Comparison of ENCODE assay signal across 1 cellular context in the genomic region with DNA sequence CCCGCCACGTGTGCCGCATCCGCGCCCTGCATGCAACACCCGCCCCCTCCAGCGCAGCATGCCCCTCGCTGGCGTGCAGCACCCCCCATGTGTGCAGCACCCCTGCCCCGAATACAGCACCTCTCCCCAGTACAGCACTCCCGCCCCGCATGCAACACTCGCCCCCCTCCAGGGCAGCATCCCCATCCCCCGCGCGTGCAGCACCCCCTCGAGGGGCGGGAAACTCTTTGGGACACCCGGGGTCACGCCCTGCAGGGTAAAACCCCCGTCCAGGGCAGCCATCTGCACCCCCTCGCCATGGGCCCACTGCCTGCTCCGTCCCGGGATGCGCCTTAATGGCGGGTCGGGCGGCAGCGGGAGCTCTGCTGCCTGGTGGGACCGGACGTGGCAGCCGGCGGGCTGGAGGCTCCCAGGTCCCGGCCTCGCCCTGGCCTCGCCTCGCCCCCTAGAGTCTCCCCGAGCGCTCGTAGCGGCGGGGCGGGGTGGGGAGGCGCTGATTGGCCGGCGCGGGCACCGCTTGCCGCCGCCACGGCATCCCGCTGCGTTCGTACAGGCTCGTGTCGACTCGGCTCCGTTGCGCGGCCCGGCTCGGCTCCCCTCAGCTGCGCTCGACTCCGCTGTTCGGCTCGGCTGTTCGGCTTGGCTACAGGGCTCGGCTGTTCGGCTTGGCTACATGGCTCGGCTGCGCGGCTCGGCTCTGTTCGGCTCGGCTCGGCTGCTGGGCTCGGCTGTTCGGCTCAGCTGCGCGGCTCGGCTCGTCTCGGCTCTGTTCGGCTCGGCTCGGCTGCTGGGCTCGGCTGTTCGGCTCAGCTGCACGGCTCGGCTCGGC.
A peak's percentile ranks its signal among the peaks of the same experiment; 100 is the strongest.
TF ChIP-seq lines count a peak whose summit lies in the region.

No MANE protein-coding gene starts in this region.

TF ChIP-seq in HepG2, 621 proteins besides CTCF, POLR2A, EP300 and RAD21 (continued from another document and continues in another):
- TF ChIP-seq KLF16 (CRISPR knock-in tag; IDR thresholded peaks at IDR 0.05) = peak in 1 of 2 experiments; percentile 34; a peak in 1 of 4 replicates
- TF ChIP-seq NR3C1 (CRISPR knock-in tag; IDR thresholded peaks at IDR 0.05) = no peak
- no peak for TF ChIP-seq ZNF333 (CRISPR knock-in tag; IDR thresholded peaks at IDR 0.05; ENCODE audit: borderline replicate concordance)
- TF ChIP-seq, protein P1, sequence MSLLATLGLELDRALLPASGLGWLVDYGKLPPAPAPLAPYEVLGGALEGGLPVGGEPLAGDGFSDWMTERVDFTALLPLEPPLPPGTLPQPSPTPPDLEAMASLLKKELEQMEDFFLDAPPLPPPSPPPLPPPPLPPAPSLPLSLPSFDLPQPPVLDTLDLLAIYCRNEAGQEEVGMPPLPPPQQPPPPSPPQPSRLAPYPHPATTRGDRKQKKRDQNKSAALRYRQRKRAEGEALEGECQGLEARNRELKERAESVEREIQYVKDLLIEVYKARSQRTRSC (CRISPR knock-in tag; IDR thresholded peaks at IDR 0.05; ENCODE audit: low read depth) = no peak
- no peak for TF ChIP-seq ZNF543 (CRISPR knock-in tag; IDR thresholded peaks at IDR 0.05)
- TF ChIP-seq ZNF101 (CRISPR knock-in tag; IDR thresholded peaks at IDR 0.05; ENCODE audit: borderline replicate concordance, low read depth) = no peak
- TF ChIP-seq, protein P2, sequence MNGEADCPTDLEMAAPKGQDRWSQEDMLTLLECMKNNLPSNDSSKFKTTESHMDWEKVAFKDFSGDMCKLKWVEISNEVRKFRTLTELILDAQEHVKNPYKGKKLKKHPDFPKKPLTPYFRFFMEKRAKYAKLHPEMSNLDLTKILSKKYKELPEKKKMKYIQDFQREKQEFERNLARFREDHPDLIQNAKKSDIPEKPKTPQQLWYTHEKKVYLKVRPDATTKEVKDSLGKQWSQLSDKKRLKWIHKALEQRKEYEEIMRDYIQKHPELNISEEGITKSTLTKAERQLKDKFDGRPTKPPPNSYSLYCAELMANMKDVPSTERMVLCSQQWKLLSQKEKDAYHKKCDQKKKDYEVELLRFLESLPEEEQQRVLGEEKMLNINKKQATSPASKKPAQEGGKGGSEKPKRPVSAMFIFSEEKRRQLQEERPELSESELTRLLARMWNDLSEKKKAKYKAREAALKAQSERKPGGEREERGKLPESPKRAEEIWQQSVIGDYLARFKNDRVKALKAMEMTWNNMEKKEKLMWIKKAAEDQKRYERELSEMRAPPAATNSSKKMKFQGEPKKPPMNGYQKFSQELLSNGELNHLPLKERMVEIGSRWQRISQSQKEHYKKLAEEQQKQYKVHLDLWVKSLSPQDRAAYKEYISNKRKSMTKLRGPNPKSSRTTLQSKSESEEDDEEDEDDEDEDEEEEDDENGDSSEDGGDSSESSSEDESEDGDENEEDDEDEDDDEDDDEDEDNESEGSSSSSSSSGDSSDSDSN (CRISPR knock-in tag; IDR thresholded peaks at IDR 0.05) = peak; percentile 72; the same call in 1 of the 2 replicates
- TF ChIP-seq CHCHD3 (CRISPR knock-in tag; IDR thresholded peaks at IDR 0.05) = no peak
- peak; percentile 15; the same call in 1 of the 2 replicates for TF ChIP-seq PHF8 (CRISPR knock-in tag; IDR thresholded peaks at IDR 0.05)
- peak; percentile 44; the same call in 1 of the 2 replicates for TF ChIP-seq MEIS2 (CRISPR knock-in tag; IDR thresholded peaks at IDR 0.05)
- TF ChIP-seq, protein P3, sequence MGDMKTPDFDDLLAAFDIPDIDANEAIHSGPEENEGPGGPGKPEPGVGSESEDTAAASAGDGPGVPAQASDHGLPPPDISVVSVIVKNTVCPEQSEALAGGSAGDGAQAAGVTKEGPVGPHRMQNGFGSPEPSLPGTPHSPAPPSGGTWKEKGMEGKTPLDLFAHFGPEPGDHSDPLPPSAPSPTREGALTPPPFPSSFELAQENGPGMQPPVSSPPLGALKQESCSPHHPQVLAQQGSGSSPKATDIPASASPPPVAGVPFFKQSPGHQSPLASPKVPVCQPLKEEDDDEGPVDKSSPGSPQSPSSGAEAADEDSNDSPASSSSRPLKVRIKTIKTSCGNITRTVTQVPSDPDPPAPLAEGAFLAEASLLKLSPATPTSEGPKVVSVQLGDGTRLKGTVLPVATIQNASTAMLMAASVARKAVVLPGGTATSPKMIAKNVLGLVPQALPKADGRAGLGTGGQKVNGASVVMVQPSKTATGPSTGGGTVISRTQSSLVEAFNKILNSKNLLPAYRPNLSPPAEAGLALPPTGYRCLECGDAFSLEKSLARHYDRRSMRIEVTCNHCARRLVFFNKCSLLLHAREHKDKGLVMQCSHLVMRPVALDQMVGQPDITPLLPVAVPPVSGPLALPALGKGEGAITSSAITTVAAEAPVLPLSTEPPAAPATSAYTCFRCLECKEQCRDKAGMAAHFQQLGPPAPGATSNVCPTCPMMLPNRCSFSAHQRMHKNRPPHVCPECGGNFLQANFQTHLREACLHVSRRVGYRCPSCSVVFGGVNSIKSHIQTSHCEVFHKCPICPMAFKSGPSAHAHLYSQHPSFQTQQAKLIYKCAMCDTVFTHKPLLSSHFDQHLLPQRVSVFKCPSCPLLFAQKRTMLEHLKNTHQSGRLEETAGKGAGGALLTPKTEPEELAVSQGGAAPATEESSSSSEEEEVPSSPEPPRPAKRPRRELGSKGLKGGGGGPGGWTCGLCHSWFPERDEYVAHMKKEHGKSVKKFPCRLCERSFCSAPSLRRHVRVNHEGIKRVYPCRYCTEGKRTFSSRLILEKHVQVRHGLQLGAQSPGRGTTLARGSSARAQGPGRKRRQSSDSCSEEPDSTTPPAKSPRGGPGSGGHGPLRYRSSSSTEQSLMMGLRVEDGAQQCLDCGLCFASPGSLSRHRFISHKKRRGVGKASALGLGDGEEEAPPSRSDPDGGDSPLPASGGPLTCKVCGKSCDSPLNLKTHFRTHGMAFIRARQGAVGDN (CRISPR knock-in tag; IDR thresholded peaks at IDR 0.05) = peak; percentile 88
- TF ChIP-seq SIX1 (CRISPR knock-in tag; IDR thresholded peaks at IDR 0.05; ENCODE audit: borderline replicate concordance) = no peak
- peak; percentile 46; the same call in 1 of the 2 replicates for TF ChIP-seq ZNF792 (CRISPR knock-in tag; IDR thresholded peaks at IDR 0.05)
- TF ChIP-seq TCF7 (IDR thresholded peaks at IDR 0.05; ENCODE audit: low read depth) = no peak
- TF ChIP-seq, protein P4, sequence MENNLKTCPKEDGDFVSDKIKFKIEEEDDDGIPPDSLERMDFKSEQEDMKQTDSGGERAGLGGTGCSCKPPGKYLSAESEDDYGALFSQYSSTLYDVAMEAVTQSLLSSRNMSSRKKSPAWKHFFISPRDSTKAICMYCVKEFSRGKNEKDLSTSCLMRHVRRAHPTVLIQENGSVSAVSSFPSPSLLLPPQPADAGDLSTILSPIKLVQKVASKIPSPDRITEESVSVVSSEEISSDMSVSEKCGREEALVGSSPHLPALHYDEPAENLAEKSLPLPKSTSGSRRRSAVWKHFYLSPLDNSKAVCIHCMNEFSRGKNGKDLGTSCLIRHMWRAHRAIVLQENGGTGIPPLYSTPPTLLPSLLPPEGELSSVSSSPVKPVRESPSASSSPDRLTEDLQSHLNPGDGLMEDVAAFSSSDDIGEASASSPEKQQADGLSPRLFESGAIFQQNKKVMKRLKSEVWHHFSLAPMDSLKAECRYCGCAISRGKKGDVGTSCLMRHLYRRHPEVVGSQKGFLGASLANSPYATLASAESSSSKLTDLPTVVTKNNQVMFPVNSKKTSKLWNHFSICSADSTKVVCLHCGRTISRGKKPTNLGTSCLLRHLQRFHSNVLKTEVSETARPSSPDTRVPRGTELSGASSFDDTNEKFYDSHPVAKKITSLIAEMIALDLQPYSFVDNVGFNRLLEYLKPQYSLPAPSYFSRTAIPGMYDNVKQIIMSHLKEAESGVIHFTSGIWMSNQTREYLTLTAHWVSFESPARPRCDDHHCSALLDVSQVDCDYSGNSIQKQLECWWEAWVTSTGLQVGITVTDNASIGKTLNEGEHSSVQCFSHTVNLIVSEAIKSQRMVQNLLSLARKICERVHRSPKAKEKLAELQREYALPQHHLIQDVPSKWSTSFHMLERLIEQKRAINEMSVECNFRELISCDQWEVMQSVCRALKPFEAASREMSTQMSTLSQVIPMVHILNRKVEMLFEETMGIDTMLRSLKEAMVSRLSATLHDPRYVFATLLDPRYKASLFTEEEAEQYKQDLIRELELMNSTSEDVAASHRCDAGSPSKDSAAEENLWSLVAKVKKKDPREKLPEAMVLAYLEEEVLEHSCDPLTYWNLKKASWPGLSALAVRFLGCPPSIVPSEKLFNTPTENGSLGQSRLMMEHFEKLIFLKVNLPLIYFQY (CRISPR knock-in tag; IDR thresholded peaks at IDR 0.05; ENCODE audit: borderline replicate concordance) = peak; percentile 55; the same call in 1 of the 2 replicates
- 0 out of 2 replicates have a peak, but pooled peaks have one; percentile 43 for TF ChIP-seq CBFB (CRISPR knock-in tag; IDR thresholded peaks at IDR 0.05)
- TF ChIP-seq PITX1 (CRISPR knock-in tag; IDR thresholded peaks at IDR 0.05) = no peak
- no peak for TF ChIP-seq ZNF446 (CRISPR knock-in tag; IDR thresholded peaks at IDR 0.05)
- no peak for TF ChIP-seq NCOA5 (CRISPR knock-in tag; IDR thresholded peaks at IDR 0.05)
- no peak for TF ChIP-seq NFE2L2 (IDR thresholded peaks at IDR 0.05; ENCODE audit: low read length)
- TF ChIP-seq HES4 (CRISPR knock-in tag; IDR thresholded peaks at IDR 0.05; ENCODE audit: borderline replicate concordance) = no peak; the same call in 1 of the 2 replicates
- TF ChIP-seq, protein P5, sequence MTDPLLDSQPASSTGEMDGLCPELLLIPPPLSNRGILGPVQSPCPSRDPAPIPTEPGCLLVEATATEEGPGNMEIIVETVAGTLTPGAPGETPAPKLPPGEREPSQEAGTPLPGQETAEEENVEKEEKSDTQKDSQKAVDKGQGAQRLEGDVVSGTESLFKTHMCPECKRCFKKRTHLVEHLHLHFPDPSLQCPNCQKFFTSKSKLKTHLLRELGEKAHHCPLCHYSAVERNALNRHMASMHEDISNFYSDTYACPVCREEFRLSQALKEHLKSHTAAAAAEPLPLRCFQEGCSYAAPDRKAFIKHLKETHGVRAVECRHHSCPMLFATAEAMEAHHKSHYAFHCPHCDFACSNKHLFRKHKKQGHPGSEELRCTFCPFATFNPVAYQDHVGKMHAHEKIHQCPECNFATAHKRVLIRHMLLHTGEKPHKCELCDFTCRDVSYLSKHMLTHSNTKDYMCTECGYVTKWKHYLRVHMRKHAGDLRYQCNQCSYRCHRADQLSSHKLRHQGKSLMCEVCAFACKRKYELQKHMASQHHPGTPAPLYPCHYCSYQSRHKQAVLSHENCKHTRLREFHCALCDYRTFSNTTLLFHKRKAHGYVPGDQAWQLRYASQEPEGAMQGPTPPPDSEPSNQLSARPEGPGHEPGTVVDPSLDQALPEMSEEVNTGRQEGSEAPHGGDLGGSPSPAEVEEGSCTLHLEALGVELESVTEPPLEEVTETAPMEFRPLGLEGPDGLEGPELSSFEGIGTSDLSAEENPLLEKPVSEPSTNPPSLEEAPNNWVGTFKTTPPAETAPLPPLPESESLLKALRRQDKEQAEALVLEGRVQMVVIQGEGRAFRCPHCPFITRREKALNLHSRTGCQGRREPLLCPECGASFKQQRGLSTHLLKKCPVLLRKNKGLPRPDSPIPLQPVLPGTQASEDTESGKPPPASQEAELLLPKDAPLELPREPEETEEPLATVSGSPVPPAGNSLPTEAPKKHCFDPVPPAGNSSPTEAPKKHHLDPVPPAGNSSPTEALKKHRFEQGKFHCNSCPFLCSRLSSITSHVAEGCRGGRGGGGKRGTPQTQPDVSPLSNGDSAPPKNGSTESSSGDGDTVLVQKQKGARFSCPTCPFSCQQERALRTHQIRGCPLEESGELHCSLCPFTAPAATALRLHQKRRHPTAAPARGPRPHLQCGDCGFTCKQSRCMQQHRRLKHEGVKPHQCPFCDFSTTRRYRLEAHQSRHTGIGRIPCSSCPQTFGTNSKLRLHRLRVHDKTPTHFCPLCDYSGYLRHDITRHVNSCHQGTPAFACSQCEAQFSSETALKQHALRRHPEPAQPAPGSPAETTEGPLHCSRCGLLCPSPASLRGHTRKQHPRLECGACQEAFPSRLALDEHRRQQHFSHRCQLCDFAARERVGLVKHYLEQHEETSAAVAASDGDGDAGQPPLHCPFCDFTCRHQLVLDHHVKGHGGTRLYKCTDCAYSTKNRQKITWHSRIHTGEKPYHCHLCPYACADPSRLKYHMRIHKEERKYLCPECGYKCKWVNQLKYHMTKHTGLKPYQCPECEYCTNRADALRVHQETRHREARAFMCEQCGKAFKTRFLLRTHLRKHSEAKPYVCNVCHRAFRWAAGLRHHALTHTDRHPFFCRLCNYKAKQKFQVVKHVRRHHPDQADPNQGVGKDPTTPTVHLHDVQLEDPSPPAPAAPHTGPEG (CRISPR knock-in tag; IDR thresholded peaks at IDR 0.05) = 0 out of 2 replicates have a peak, but pooled peaks have one; percentile 41
- no peak for TF ChIP-seq HNRNPK (IDR thresholded peaks at IDR 0.05; ENCODE audit: low read depth, low read length, poor library complexity, severe bottlenecking)
- TF ChIP-seq, protein P6, sequence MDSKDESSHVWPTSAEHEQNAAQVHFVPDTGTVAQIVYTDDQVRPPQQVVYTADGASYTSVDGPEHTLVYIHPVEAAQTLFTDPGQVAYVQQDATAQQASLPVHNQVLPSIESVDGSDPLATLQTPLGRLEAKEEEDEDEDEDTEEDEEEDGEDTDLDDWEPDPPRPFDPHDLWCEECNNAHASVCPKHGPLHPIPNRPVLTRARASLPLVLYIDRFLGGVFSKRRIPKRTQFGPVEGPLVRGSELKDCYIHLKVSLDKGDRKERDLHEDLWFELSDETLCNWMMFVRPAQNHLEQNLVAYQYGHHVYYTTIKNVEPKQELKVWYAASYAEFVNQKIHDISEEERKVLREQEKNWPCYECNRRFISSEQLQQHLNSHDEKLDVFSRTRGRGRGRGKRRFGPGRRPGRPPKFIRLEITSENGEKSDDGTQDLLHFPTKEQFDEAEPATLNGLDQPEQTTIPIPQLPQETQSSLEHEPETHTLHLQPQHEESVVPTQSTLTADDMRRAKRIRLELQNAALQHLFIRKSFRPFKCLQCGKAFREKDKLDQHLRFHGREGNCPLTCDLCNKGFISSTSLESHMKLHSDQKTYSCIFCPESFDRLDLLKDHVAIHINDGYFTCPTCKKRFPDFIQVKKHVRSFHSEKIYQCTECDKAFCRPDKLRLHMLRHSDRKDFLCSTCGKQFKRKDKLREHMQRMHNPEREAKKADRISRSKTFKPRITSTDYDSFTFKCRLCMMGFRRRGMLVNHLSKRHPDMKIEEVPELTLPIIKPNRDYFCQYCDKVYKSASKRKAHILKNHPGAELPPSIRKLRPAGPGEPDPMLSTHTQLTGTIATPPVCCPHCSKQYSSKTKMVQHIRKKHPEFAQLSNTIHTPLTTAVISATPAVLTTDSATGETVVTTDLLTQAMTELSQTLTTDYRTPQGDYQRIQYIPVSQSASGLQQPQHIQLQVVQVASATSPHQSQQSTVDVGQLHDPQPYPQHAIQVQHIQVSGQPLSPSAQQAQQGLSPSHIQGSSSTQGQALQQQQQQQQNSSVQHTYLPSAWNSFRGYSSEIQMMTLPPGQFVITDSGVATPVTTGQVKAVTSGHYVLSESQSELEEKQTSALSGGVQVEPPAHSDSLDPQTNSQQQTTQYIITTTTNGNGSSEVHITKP (CRISPR knock-in tag; IDR thresholded peaks at IDR 0.05; ENCODE audit: low read depth) = no peak
- TF ChIP-seq, protein P7, sequence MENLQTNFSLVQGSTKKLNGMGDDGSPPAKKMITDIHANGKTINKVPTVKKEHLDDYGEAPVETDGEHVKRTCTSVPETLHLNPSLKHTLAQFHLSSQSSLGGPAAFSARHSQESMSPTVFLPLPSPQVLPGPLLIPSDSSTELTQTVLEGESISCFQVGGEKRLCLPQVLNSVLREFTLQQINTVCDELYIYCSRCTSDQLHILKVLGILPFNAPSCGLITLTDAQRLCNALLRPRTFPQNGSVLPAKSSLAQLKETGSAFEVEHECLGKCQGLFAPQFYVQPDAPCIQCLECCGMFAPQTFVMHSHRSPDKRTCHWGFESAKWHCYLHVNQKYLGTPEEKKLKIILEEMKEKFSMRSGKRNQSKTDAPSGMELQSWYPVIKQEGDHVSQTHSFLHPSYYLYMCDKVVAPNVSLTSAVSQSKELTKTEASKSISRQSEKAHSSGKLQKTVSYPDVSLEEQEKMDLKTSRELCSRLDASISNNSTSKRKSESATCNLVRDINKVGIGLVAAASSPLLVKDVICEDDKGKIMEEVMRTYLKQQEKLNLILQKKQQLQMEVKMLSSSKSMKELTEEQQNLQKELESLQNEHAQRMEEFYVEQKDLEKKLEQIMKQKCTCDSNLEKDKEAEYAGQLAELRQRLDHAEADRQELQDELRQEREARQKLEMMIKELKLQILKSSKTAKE (CRISPR knock-in tag; IDR thresholded peaks at IDR 0.05; ENCODE audit: borderline replicate concordance) = no peak
- TF ChIP-seq JUNB (CRISPR knock-in tag; IDR thresholded peaks at IDR 0.05; ENCODE audit: borderline replicate concordance) = no peak
